13 cellular contexts compared by ENCODE assay signal in genomic region chr22:41856484-41856883, GRCh38. TPM values are rescaled to one million over a fixed set of nuclear protein-coding genes. Genes with fewer than 3 reads are reported as not detected.
DNase-seq lines count a peak whose midpoint lies in the region; ATAC-seq, FAIRE-seq and TF ChIP-seq lines count a peak whose summit lies in the region.
"Had no signal": no experiment of that assay in that cellular context is flagged by ENCODE, and none has a peak within 500 bp of the region (broad histone marks: within the 10 kb centered on the region; RNA-seq: fewer than 3 reads in every experiment).

No MANE protein-coding gene starts in this region.

- H3K27me3 ChIP-seq in esophagus squamous epithelium = no peaks in the 10 kb centered on the region
- H3K27me3 ChIP-seq in small intestine (ENCODE audit: control insufficient read depth in 2 of 2, insufficient read depth in 2 of 2, low read length in 2 of 2) = no peaks in the 10 kb centered on the region

- H3K4me3 Mint-ChIP-seq in activated CD4-positive, alpha-beta T cell treated with anti-CD3 and anti-CD28 coated beads, Interleukin-2, amount 10 ng/mL, durations not matched to agents 7 days and 5 days = no peak overlapping the region

- TF ChIP-seq POLR2A in esophagus squamous epithelium (IDR thresholded peaks at IDR 0.05) = no peak

- intact Hi-C loops in esophagus squamous epithelium (cut with DNase I) = no loop called here

- H3K36me3 ChIP-seq in SK-N-MC (ENCODE audit: insufficient read depth, low read length) (peaks cover 17% of the 10 kb centered on the region), esophagus squamous epithelium (peaks cover 0 to 6% (median 0%) of the 10 kb centered on the region in 3 donors), small intestine (ENCODE audit: control insufficient read depth in 2 of 2, insufficient read depth in 2 of 2, low read length in 2 of 2) (no peaks in the 10 kb centered on the region)

- peaks cover 56% of the 10 kb centered on the region for H3K4me1 Mint-ChIP-seq in activated CD4-positive, alpha-beta T cell treated with anti-CD3 and anti-CD28 coated beads, Interleukin-2, amount 10 ng/mL, durations not matched to agents 7 days and 5 days

- H3K27me3 Mint-ChIP-seq in activated CD4-positive, alpha-beta T cell treated with anti-CD3 and anti-CD28 coated beads, Interleukin-2, amount 10 ng/mL, durations not matched to agents 7 days and 5 days = no peaks in the 10 kb centered on the region

- no peak overlapping the region for H3K9ac ChIP-seq in SK-N-MC (ENCODE audit: insufficient read length)

- CTCF ChIA-PET in activated CD4-positive, alpha-beta T cell treated with anti-CD3 and anti-CD28 coated beads, Interleukin-2, amount 10 ng/mL, durations not matched to agents 7 days and 5 days (lab: Charles Lee) = interaction anchor here (0.7 to 2.5 kb wide), 4 partner anchors 15 to 110 kb away, joined by 3 to 7 read pairs (median 4); partner anchors contain the start of gene CCDC134

- WGBS in esophagus squamous epithelium, 2 donors = 47 to 68% methylated on average over 2 of the region's 2 CpGs
- WGBS in small intestine, 3 donors = 8 to 64% (median 44%) methylated on average over 2 of the region's 2 CpGs

- H3K4me1 ChIP-seq in esophagus squamous epithelium (peaks cover 0 to 65% (median 25%) of the 10 kb centered on the region in 3 donors), small intestine (ENCODE audit: control insufficient read depth in 2 of 2, insufficient read depth in 1 of 2, low read depth in 1 of 2, low read length in 1 of 2) (peaks cover 4% of the 10 kb centered on the region in 2 donors)

- H3K27ac ChIP-seq in SK-N-MC (peak overlapping the region; percentile 42; the same call in 1 of the 2 replicates), esophagus squamous epithelium (peak overlapping the region in 3 of 4 donors; percentile 58 to 79 (median 77)), small intestine (ENCODE audit: low read depth in 1 of 2, low read length in 1 of 2) (peak overlapping the region; percentile 27 to 54)

- peak overlapping the region; percentile 58 for H3K27ac Mint-ChIP-seq in activated CD4-positive, alpha-beta T cell treated with anti-CD3 and anti-CD28 coated beads, Interleukin-2, amount 10 ng/mL, durations not matched to agents 7 days and 5 days

- H3K36me3 Mint-ChIP-seq in activated CD4-positive, alpha-beta T cell treated with anti-CD3 and anti-CD28 coated beads, Interleukin-2, amount 10 ng/mL, durations not matched to agents 7 days and 5 days (ENCODE audit: low read depth) = peaks cover 5% of the 10 kb centered on the region

- no peak for DNase-seq in activated CD4-positive, alpha-beta T cell treated with anti-CD3 and anti-CD28 coated beads, Interleukin-2, amount 10 ng/mL, durations not matched to agents 7 days and 5 days
- DNase-seq in activated CD4-positive, alpha-beta T cell treated with anti-CD3 and anti-CD28 coated beads for 4 hours = no peak
- DNase-seq in SK-N-MC (ENCODE audit: low read depth, low spot score) = no peak
- DNase-seq in esophagus squamous epithelium (lab: John Stamatoyannopoulos, UW) = no peak
- peak; percentile 86 for DNase-seq in small intestine
- no peak for DNase-seq in AG20443 (ENCODE audit: low spot score)
- DNase-seq: NCI-H226, retina, SHP77 had no signal

- no peaks in the 10 kb centered on the region for H3K9me3 Mint-ChIP-seq in activated CD4-positive, alpha-beta T cell treated with anti-CD3 and anti-CD28 coated beads, Interleukin-2, amount 10 ng/mL, durations not matched to agents 7 days and 5 days

- H3K9me3 ChIP-seq in SK-N-MC (ENCODE audit: low read depth, low read length) = no peaks in the 10 kb centered on the region
- H3K9me3 ChIP-seq in esophagus squamous epithelium = no peaks in the 10 kb centered on the region
- no peaks in the 10 kb centered on the region for H3K9me3 ChIP-seq in small intestine (ENCODE audit: control insufficient read depth, low read depth)

- no peak for TF ChIP-seq CTCF in esophagus squamous epithelium (IDR thresholded peaks at IDR 0.05)

- POLR2A ChIA-PET in activated CD4-positive, alpha-beta T cell treated with anti-CD3 and anti-CD28 coated beads, Interleukin-2, amount 10 ng/mL, durations not matched to agents 7 days and 5 days (lab: Charles Lee) = interaction anchor here (1.3 kb wide), 1 partner anchor 24 kb away, joined by 7 read pairs; the partner anchor contains the start of gene SREBF2

- ATAC-seq in GM18511 (IDR thresholded peaks at IDR 0.05; ENCODE audit: unreplicated experiment) (no peak), GM19035 (IDR thresholded peaks at IDR 0.05; ENCODE audit: unreplicated experiment) (no peak)

- FAIRE-seq in small intestine (lab: Jason Lieb, UNC) = no peak

- H3K4me3 ChIP-seq in SK-N-MC = no peak overlapping the region
- H3K4me3 ChIP-seq in esophagus squamous epithelium = no peak overlapping the region
- no peak overlapping the region for H3K4me3 ChIP-seq in small intestine (ENCODE audit: low read depth in 1 of 2, low read length in 2 of 2)

RNA-seq across cellular contexts. Expression of gene SREBF2, which starts 23.6 kb away (rescaled TPM):
- 10 to 100 TPM; 92.4 to 95.7 TPM for total RNA-seq in activated CD4-positive, alpha-beta T cell treated with anti-CD3 and anti-CD28 coated beads, Interleukin-2, amount 10 ng/mL, durations not matched to agents 7 days and 5 days
- 100 to 1,000 TPM in 2 of 4 donors, 10 to 100 TPM in 2; 72.8 to 138 (median 98.6) TPM for total RNA-seq in esophagus squamous epithelium
- 10 to 100 TPM; 14.1 to 81.2 (median 15.0) TPM for polyA plus RNA-seq in small intestine

RNA-seq across cellular contexts. Expression of gene CCDC134, which starts 56.0 kb away (rescaled TPM):
- 10 to 100 TPM; 21.0 to 21.6 TPM for total RNA-seq in activated CD4-positive, alpha-beta T cell treated with anti-CD3 and anti-CD28 coated beads, Interleukin-2, amount 10 ng/mL, durations not matched to agents 7 days and 5 days
- 1 to 10 TPM; 5.1 to 9.0 (median 7.2) TPM for total RNA-seq in esophagus squamous epithelium
- 1 to 10 TPM; 2.2 to 4.9 (median 2.4) TPM for polyA plus RNA-seq in small intestine

RNA-seq across cellular contexts. Expression of gene SHISA8, which starts 58.4 kb away (rescaled TPM):
- not detected for total RNA-seq in activated CD4-positive, alpha-beta T cell treated with anti-CD3 and anti-CD28 coated beads, Interleukin-2, amount 10 ng/mL, durations not matched to agents 7 days and 5 days
- total RNA-seq in esophagus squamous epithelium = not detected
- under 1 TPM in 1 of 3 donors, not detected in 2; 0.04 TPM for polyA plus RNA-seq in small intestine
- total RNA-seq: mammary epithelial cell had no signal
- polyA plus RNA-seq: adipose tissue, mammary epithelial cell had no signal
